14 cellular contexts compared by ENCODE assay signal in the genomic region with DNA sequence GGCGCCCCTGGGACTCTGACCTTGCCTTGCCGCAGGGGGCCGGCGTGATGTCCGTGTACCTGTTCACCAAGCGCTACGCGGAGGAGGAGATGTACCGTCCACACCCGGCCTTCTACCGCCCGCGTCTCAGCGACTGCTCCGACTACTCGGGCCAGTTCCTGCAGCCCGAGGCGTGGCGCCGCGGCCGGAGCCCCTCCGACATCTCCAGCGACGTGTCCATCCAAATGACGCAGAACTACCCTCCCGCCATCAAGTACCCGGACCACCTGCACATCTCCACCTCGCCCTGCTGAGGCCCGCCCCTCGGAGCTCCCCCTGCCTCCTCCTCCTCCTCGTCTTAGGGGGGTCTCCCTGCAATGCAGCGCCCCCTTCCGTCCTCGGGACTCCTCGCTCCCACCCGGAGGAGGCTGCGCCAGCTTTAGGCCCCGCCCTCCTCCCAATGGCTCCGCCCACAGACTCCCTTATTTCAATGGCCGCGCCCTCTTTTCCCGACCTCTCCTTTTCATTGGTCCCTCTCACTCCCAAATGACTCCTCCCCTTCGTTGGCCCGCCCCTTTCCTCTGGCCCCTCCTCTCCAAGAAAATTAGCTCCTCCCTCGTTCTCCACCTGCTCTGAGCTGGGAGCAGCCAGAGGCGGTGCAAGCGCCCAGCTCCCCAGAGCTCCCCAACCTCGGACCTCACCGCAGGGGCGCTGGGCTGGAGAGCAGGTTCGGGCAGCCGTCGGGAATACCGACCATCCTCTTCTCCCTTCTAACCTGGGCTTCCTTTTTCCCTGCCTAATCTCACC. TPM values are rescaled to one million over a fixed set of nuclear protein-coding genes. Genes with fewer than 3 reads are reported as not detected.
DNase-seq lines count a peak whose midpoint lies in the region; ATAC-seq, FAIRE-seq and TF ChIP-seq lines count a peak whose summit lies in the region.
"Had no signal": no experiment of that assay in that cellular context is flagged by ENCODE, and none has a peak within 500 bp of the region (broad histone marks: within the 10 kb centered on the region; RNA-seq: fewer than 3 reads in every experiment).

No MANE protein-coding gene starts in this region.

- H3K36me3 ChIP-seq in MG63, result no peaks in the 10 kb centered on the region

- H3K4me1 Mint-ChIP-seq in nephron progenitor cell, result no peaks in the 10 kb centered on the region
- H3K4me1 Mint-ChIP-seq: stimulated activated memory B cell treated with anti-CD40 and anti-IgM and Interleukin-4, amounts not matched to agents 10 μg/mL and 1 μg/mL and 100 μg/mL, for 72 hours had no signal

- no peaks in the 10 kb centered on the region for H3K9me3 ChIP-seq in MG63

- no peak overlapping the region for H3K27ac Mint-ChIP-seq in nephron progenitor cell
- H3K27ac Mint-ChIP-seq: stimulated activated memory B cell treated with anti-CD40 and anti-IgM and Interleukin-4, amounts not matched to agents 10 μg/mL and 1 μg/mL and 100 μg/mL, for 72 hours had no signal

- TF ChIP-seq CTCF in nephron progenitor cell (IDR thresholded peaks at IDR 0.05), result peak; percentile 42

- no peak for FAIRE-seq in GM19239 (lab: Jason Lieb, UNC)
- FAIRE-seq: bronchial epithelial cell had no signal

- peaks cover 10% of the 10 kb centered on the region for H3K27me3 ChIP-seq in MG63

- H3K4me3 Mint-ChIP-seq in nephron progenitor cell, result no peak overlapping the region
- H3K4me3 Mint-ChIP-seq: stimulated activated memory B cell treated with anti-CD40 and anti-IgM and Interleukin-4, amounts not matched to agents 10 μg/mL and 1 μg/mL and 100 μg/mL, for 72 hours had no signal

- H3K4me3 ChIP-seq in MG63, result no peak overlapping the region

- H3K27me3 Mint-ChIP-seq in nephron progenitor cell (ENCODE audit: low read depth, poor library complexity), result peaks cover 79% of the 10 kb centered on the region

- peak; percentile 36 for DNase-seq in activated CD4-positive, CD25-positive, alpha-beta regulatory T cell treated with anti-CD3 and anti-CD28 coated beads, Interleukin-2, amount 50 U/mL, for 72 hours
- DNase-seq in activated CD4-positive, CD25-positive, alpha-beta regulatory T cell (lab: John Stamatoyannopoulos, UW), result no peak
- DNase-seq in MG63 (peak; percentile 14), dermis blood vessel endothelial cell (peak; percentile 38), nephron progenitor cell (peak; percentile 83), GM19239 (ENCODE audit: insufficient read length, low spot score) (no peak)
- no peak for DNase-seq in activated effector memory CD4-positive, alpha-beta T cell treated with anti-CD3 and anti-CD28 coated beads, Interleukin-2, amount 50 U/mL, for 16 hours
- DNase-seq: ACHN, head of caudate nucleus, NCI-H2029, Right ventricle myocardium superior had no signal

- ATAC-seq in HG03045 (IDR thresholded peaks at IDR 0.05; ENCODE audit: unreplicated experiment), result no peak
- ATAC-seq: stimulated activated memory B cell treated with anti-CD40 and anti-IgM and Interleukin-4, amounts not matched to agents 10 μg/mL and 1 μg/mL and 100 μg/mL, for 72 hours had no signal

- peaks cover 19% of the 10 kb centered on the region for H3K9me3 Mint-ChIP-seq in nephron progenitor cell

- H3K36me3 Mint-ChIP-seq in nephron progenitor cell (ENCODE audit: low read depth), result no peaks in the 10 kb centered on the region

RNA-seq across cellular contexts. Expression of gene CACNG8, which starts 20.5 kb away (rescaled TPM):
- 0.05 TPM in 1 of 2 replicates, not detected in the other for total RNA-seq in MG63 (2014; rRNA removed; shearing (Covaris generic); ENCODE audit: low replicate concordance)
- total RNA-seq in dermis blood vessel endothelial cell, result 0.14 and 0.17 TPM in 2 replicates
- total RNA-seq: bronchial epithelial cell had no signal

RNA-seq across cellular contexts. Expression of gene CACNG7, which starts 33.1 kb away (rescaled TPM):
- total RNA-seq in MG63 (2014; rRNA removed; shearing (Covaris generic); ENCODE audit: low replicate concordance), result not detected in 2 replicates
- total RNA-seq in dermis blood vessel endothelial cell, result not detected in 2 replicates
- total RNA-seq: bronchial epithelial cell, Right ventricle myocardium superior had no signal

RNA-seq across cellular contexts. Expression of gene CACNG6, which starts 49.2 kb away (rescaled TPM):
- 0.43 TPM in 1 of 2 replicates, not detected in the other for total RNA-seq in MG63 (2014; rRNA removed; shearing (Covaris generic); ENCODE audit: low replicate concordance)
- 0.84 and 0.85 TPM in 2 replicates for total RNA-seq in dermis blood vessel endothelial cell
- total RNA-seq: Right ventricle myocardium superior had no signal

Comparison
In these comparisons a context has a peak if more than half of its experiments do, and no peak if none do; other contexts are left out.
1. DNase-seq: peak in activated CD4-positive, CD25-positive, alpha-beta regulatory T cell treated with anti-CD3 and anti-CD28 coated beads, Interleukin-2, amount 50 U/mL, for 72 hours (single experiment), MG63 (single experiment), dermis blood vessel endothelial cell (single experiment) and nephron progenitor cell (single experiment); none in activated CD4-positive, CD25-positive, alpha-beta regulatory T cell (0 of 4), GM19239 (single experiment) and activated effector memory CD4-positive, alpha-beta T cell treated with anti-CD3 and anti-CD28 coated beads, Interleukin-2, amount 50 U/mL, for 16 hours (single experiment).